29 cellular contexts compared by ENCODE assay signal in genomic region chr16:9849697-9850245, GRCh38.
"Had no signal": no experiment of that assay in that cellular context is flagged by ENCODE, and none has a peak within 500 bp of the region (broad histone marks: within the 10 kb centered on the region; RNA-seq: fewer than 3 reads in every experiment).

No MANE protein-coding gene starts in this region.

- H3K27ac ChIP-seq: ascending aorta, SJCRH30, SK-N-MC, WERI-Rb-1 had no signal

- H3K4me1 ChIP-seq: ascending aorta, SJCRH30 had no signal

- DNase-seq: activated CD4-positive, alpha-beta T cell treated with anti-CD3 and anti-CD28 coated beads for 36 hours; activated CD4-positive, alpha-beta T cell treated with anti-CD3 and anti-CD28 coated beads, Interleukin-2, amount 10 ng/mL, durations not matched to agents 7 days and 5 days; activated CD4-positive, alpha-beta T cell treated with anti-CD3 and anti-CD28 coated beads, Interleukin-2, amount 50 U/mL, for 48 hours; activated CD8-positive, alpha-beta T cell treated with anti-CD3 and anti-CD28 coated beads, Interleukin-2, amount 10 ng/mL, durations not matched to agents 7 days and 5 days; activated gamma-delta T cell; activated naive CD4-positive, alpha-beta T cell treated with Interleukin-2 at 50 U/mL for 16 hours; activated naive CD8-positive, alpha-beta T cell treated with anti-CD3 and anti-CD28 coated beads, Interleukin-2, amount 10 ng/mL, durations not matched to agents 7 days and 5 days; activated T-cell treated with anti-CD3 and anti-CD28 coated beads, Interleukin-2, amount 50 U/mL, for 24 hours; amygdala; cerebellar nuclear complex; Kasumi-1; KG1; MG63; MV-4-11; NCI-H1092 treated with DMSO at 0.1 percent for 48 hours; NCI-H1436; NCI-H1694; NCI-H2029; NCI-H2107; NCI-H2171; NCI-H510A; NCI-H526; NCI-H774; SHP77; SJCRH30; T1000; WERI-Rb-1 had no signal

- H3K36me3 ChIP-seq: ascending aorta, MG63, SJCRH30, WERI-Rb-1 had no signal

- H3K9me3 ChIP-seq: ascending aorta, MG63, SJCRH30 had no signal

- H3K4me3 ChIP-seq: ascending aorta, MG63, SJCRH30, SK-N-MC had no signal

- H3K27me3 ChIP-seq: ascending aorta, MG63, SJCRH30 had no signal
